In the genomic region with DNA sequence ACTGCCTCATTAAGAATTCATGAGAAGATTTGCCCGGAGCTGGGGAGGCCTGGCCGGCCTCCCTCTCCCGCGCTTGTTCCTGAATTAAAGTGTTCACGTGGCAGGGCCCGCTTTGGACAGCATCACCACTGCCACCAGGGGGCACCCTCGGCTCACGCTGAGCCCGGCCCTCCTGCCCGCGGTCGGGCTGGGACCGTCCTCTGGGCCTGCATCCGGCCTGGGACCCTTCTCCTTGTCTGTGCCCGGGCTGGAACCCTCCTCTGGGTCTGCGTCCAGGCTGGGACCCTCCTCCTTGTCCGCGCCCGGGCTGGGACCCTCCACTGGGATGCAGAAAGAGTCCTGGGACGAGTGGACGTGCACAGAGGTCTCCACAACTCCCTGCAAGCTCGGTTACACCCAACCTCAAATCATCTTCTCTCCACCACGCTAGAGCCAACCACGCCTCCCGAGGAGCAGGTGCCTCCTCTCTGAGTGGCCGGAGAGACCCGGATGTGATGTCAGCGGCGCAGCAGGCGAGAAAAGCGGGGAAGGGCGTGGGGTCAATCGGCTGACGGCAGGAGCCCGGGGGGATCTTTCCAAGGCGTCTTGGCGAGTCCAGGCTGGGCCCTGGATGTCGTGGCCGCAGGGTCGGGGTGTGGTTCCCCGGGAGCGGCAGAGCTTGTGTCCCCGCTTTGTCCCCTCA, we compare ENCODE assay signal across 1 cellular context.
A peak's percentile ranks its signal among the peaks of the same experiment; 100 is the strongest.
TF ChIP-seq lines count a peak whose summit lies in the region.

No MANE protein-coding gene starts in this region.

TF ChIP-seq in HepG2, 621 proteins besides CTCF, POLR2A, EP300 and RAD21 (continued from another document and continues in another):
- TF ChIP-seq, protein P1, sequence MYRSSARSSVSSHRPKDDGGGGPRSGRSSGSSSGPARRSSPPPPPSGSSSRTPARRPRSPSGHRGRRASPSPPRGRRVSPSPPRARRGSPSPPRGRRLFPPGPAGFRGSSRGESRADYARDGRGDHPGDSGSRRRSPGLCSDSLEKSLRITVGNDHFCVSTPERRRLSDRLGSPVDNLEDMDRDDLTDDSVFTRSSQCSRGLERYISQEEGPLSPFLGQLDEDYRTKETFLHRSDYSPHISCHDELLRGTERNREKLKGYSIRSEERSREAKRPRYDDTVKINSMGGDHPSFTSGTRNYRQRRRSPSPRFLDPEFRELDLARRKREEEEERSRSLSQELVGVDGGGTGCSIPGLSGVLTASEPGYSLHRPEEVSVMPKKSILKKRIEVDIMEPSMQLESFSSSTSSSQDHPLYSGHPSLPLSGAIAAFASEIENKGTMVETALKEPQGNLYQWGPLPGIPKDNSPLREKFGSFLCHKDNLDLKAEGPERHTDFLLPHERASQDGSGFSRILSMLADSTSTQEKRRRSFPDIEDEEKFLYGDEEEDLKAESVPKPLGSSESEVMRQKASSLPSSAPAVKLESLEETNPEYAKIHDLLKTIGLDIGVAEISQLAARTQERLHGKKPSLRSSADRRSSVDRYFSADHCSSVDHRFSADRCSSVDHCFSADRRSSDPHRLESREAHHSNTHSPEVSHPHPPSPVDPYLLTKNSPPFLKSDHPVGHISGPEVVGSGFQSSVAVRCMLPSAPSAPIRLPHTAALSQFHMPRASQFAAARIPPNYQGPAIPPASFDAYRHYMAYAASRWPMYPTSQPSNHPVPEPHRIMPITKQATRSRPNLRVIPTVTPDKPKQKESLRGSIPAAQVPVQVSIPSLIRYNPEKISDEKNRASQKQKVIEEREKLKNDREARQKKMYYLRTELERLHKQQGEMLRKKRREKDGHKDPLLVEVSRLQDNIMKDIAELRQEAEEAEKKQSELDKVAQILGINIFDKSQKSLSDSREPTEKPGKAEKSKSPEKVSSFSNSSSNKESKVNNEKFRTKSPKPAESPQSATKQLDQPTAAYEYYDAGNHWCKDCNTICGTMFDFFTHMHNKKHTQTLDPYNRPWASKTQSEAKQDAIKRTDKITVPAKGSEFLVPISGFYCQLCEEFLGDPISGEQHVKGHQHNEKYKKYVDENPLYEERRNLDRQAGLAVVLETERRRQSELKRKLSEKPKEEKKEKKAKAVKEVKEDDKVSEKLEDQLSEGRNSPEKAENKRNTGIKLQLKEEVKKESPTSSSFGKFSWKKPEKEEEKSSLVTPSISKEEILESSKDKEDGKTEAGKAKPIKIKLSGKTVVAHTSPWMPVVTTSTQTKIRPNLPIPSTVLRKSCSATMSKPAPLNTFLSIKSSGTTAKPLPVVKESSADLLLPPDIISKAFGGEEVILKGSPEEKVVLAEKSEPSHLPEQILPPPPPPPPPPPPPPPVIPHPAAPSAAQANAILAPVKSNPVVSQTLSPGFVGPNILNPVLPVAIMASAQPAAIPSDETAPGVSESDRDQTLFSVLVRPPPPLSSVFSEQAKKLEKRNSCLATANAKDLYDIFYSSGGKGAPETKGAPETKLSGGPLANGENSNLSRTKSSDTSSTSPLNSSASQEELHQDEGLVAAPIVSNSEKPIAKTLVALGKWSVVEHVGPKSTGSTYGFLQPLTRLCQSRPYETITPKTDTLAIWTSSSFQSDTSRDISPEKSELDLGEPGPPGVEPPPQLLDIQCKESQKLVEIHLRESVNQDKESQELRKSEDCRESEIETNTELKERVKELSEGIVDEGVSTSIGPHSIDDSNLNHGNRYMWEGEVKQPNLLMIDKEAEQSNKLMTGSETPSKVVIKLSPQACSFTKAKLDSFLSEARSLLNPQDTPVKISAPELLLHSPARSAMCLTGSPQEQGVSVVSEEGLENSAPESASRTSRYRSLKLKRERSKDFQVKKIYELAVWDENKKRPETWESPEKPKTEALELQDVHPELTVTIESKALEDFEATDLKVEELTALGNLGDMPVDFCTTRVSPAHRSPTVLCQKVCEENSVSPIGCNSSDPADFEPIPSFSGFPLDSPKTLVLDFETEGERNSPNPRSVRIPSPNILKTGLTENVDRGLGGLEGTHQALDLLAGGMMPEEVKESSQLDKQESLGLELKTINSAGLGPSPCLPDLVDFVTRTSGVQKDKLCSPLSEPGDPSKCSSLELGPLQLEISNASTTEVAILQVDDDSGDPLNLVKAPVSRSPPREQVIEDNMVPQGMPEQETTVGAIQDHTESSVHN (CRISPR knock-in tag; IDR thresholded peaks at IDR 0.05): no peak
- TF ChIP-seq ZNF446 (CRISPR knock-in tag; IDR thresholded peaks at IDR 0.05) (no peak), ZNF563 (CRISPR knock-in tag; IDR thresholded peaks at IDR 0.05) (no peak), ZNF337 (CRISPR knock-in tag; IDR thresholded peaks at IDR 0.05; ENCODE audit: borderline replicate concordance, low read depth) (no peak), STAG1 (CRISPR knock-in tag; IDR thresholded peaks at IDR 0.05) (peak; percentile 98), BORCS8-MEF2B (CRISPR knock-in tag; IDR thresholded peaks at IDR 0.05) (peak; percentile 83), GPN1 (CRISPR knock-in tag; IDR thresholded peaks at IDR 0.05; ENCODE audit: borderline replicate concordance) (0 out of 2 replicates have a peak, but pooled peaks have one; percentile 51), ZNF205 (CRISPR knock-in tag; IDR thresholded peaks at IDR 0.05) (0 out of 2 replicates have a peak, but pooled peaks have one; percentile 57), KDM4B (CRISPR knock-in tag; IDR thresholded peaks at IDR 0.05) (peak; percentile 68; the same call in 1 of the 2 replicates), ZNF781 (CRISPR knock-in tag; IDR thresholded peaks at IDR 0.05; ENCODE audit: borderline replicate concordance, not compliant biosample characterization) (no peak), ZNF749 (CRISPR knock-in tag; IDR thresholded peaks at IDR 0.05; ENCODE audit: borderline replicate concordance) (no peak), MED8 (CRISPR knock-in tag; IDR thresholded peaks at IDR 0.05; ENCODE audit: insufficient replicate concordance) (peak; percentile 4)
- TF ChIP-seq, protein P2, sequence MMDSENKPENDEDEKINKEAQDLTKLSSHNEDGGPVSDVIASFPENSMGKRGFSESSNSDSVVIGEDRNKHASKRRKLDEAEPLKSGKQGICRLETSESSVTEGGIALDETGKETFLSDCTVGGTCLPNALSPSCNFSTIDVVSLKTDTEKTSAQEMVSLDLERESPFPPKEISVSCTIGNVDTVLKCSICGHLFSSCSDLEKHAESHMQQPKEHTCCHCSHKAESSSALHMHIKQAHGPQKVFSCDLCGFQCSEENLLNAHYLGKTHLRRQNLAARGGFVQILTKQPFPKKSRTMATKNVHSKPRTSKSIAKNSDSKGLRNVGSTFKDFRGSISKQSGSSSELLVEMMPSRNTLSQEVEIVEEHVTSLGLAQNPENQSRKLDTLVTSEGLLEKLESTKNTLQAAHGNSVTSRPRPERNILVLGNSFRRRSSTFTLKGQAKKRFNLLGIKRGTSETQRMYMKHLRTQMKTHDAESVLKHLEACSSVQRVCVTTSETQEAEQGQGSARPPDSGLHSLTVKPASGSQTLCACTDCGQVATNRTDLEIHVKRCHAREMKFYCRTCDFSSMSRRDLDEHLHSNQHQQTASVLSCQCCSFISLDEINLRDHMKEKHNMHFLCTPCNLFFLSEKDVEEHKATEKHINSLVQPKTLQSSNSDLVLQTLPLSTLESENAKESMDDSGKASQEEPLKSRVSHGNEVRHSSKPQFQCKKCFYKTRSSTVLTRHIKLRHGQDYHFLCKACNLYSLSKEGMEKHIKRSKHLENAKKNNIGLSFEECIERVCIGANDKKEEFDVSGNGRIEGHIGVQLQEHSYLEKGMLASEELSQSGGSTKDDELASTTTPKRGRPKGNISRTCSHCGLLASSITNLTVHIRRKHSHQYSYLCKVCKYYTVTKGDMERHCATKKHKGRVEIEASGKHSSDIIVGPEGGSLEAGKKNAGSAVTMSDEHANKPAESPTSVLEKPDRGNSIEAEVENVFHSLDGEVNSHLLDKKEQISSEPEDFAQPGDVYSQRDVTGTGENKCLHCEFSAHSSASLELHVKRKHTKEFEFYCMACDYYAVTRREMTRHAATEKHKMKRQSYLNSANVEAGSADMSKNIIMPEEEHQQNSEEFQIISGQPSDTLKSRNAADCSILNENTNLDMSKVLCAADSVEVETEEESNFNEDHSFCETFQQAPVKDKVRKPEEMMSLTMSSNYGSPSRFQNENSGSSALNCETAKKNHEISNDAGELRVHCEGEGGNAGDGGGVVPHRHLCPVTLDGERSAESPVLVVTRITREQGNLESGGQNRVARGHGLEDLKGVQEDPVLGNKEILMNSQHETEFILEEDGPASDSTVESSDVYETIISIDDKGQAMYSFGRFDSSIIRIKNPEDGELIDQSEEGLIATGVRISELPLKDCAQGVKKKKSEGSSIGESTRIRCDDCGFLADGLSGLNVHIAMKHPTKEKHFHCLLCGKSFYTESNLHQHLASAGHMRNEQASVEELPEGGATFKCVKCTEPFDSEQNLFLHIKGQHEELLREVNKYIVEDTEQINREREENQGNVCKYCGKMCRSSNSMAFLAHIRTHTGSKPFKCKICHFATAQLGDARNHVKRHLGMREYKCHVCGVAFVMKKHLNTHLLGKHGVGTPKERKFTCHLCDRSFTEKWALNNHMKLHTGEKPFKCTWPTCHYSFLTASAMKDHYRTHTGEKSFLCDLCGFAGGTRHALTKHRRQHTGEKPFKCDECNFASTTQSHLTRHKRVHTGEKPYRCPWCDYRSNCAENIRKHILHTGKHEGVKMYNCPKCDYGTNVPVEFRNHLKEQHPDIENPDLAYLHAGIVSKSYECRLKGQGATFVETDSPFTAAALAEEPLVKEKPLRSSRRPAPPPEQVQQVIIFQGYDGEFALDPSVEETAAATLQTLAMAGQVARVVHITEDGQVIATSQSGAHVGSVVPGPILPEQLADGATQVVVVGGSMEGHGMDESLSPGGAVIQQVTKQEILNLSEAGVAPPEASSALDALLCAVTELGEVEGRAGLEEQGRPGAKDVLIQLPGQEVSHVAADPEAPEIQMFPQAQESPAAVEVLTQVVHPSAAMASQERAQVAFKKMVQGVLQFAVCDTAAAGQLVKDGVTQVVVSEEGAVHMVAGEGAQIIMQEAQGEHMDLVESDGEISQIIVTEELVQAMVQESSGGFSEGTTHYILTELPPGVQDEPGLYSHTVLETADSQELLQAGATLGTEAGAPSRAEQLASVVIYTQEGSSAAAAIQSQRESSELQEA (CRISPR knock-in tag; IDR thresholded peaks at IDR 0.05; ENCODE audit: not compliant biosample characterization): peak; percentile 41
- TF ChIP-seq, protein P3, sequence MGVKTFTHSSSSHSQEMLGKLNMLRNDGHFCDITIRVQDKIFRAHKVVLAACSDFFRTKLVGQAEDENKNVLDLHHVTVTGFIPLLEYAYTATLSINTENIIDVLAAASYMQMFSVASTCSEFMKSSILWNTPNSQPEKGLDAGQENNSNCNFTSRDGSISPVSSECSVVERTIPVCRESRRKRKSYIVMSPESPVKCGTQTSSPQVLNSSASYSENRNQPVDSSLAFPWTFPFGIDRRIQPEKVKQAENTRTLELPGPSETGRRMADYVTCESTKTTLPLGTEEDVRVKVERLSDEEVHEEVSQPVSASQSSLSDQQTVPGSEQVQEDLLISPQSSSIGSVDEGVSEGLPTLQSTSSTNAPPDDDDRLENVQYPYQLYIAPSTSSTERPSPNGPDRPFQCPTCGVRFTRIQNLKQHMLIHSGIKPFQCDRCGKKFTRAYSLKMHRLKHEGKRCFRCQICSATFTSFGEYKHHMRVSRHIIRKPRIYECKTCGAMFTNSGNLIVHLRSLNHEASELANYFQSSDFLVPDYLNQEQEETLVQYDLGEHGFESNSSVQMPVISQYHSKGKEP (CRISPR knock-in tag; IDR thresholded peaks at IDR 0.05): no peak
- TF ChIP-seq, protein P4, sequence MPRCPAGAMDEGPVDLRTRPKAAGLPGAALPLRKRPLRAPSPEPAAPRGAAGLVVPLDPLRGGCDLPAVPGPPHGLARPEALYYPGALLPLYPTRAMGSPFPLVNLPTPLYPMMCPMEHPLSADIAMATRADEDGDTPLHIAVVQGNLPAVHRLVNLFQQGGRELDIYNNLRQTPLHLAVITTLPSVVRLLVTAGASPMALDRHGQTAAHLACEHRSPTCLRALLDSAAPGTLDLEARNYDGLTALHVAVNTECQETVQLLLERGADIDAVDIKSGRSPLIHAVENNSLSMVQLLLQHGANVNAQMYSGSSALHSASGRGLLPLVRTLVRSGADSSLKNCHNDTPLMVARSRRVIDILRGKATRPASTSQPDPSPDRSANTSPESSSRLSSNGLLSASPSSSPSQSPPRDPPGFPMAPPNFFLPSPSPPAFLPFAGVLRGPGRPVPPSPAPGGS (CRISPR knock-in tag; IDR thresholded peaks at IDR 0.05): 0 out of 2 replicates have a peak, but pooled peaks have one; percentile 20
- TF ChIP-seq, protein P5, sequence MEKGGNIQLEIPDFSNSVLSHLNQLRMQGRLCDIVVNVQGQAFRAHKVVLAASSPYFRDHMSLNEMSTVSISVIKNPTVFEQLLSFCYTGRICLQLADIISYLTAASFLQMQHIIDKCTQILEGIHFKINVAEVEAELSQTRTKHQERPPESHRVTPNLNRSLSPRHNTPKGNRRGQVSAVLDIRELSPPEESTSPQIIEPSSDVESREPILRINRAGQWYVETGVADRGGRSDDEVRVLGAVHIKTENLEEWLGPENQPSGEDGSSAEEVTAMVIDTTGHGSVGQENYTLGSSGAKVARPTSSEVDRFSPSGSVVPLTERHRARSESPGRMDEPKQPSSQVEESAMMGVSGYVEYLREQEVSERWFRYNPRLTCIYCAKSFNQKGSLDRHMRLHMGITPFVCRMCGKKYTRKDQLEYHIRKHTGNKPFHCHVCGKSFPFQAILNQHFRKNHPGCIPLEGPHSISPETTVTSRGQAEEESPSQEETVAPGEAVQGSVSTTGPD (CRISPR knock-in tag; IDR thresholded peaks at IDR 0.05): no peak
- TF ChIP-seq, protein P6, sequence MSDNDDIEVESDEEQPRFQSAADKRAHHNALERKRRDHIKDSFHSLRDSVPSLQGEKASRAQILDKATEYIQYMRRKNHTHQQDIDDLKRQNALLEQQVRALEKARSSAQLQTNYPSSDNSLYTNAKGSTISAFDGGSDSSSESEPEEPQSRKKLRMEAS (IDR thresholded peaks at IDR 0.05): peak; percentile 83
- TF ChIP-seq, protein P7, sequence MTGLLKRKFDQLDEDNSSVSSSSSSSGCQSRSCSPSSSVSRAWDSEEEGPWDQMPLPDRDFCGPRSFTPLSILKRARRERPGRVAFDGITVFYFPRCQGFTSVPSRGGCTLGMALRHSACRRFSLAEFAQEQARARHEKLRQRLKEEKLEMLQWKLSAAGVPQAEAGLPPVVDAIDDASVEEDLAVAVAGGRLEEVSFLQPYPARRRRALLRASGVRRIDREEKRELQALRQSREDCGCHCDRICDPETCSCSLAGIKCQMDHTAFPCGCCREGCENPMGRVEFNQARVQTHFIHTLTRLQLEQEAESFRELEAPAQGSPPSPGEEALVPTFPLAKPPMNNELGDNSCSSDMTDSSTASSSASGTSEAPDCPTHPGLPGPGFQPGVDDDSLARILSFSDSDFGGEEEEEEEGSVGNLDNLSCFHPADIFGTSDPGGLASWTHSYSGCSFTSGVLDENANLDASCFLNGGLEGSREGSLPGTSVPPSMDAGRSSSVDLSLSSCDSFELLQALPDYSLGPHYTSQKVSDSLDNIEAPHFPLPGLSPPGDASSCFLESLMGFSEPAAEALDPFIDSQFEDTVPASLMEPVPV (CRISPR knock-in tag; IDR thresholded peaks at IDR 0.05): no peak
- TF ChIP-seq, protein P8, sequence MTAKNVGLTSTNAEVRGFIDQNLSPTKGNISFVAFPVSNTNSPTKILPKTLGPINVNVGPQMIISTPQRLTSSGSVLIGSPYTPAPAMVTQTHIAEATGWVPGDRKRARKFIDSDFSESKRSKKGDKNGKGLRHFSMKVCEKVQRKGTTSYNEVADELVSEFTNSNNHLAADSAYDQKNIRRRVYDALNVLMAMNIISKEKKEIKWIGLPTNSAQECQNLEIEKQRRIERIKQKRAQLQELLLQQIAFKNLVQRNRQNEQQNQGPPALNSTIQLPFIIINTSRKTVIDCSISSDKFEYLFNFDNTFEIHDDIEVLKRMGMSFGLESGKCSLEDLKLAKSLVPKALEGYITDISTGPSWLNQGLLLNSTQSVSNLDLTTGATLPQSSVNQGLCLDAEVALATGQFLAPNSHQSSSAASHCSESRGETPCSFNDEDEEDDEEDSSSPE (CRISPR knock-in tag; IDR thresholded peaks at IDR 0.05): peak; percentile 78
